In genomic region chr13:91381371-91381770, GRCh38 we compare ENCODE assay signal across 11 cellular contexts. TPM values are rescaled to one million over a fixed set of nuclear protein-coding genes. Genes with fewer than 3 reads are reported as not detected.
DNase-seq lines count a peak whose midpoint lies in the region; ATAC-seq, FAIRE-seq and TF ChIP-seq lines count a peak whose summit lies in the region.
"Had no signal": no experiment of that assay in that cellular context is flagged by ENCODE, and none has a peak within 500 bp of the region (broad histone marks: within the 10 kb centered on the region; RNA-seq: fewer than 3 reads in every experiment).

No MANE protein-coding gene starts in this region.

- H3K9ac ChIP-seq in KMS-11, result no peak overlapping the region
- H3K9ac ChIP-seq in neural cell (ENCODE audit: low read length), result no peak overlapping the region

- H2AFZ ChIP-seq in KMS-11 (ENCODE audit: low read depth), result no peak overlapping the region
- H2AFZ ChIP-seq in neural cell (ENCODE audit: low read depth, low read length), result no peak overlapping the region

- DNase-seq in GM13976 (ENCODE audit: low spot score) (no peak), brain microvascular endothelial cell (peak; percentile 11), UCSD-AML1 (lab: John Stamatoyannopoulos, UW; ENCODE audit: unreplicated experiment) (no peak), H54 (ENCODE audit: insufficient read length, low spot score) (no peak)
- no peak for DNase-seq in activated T-cell treated with anti-CD3 and anti-CD28 coated beads, Interleukin-2, amount 50 U/mL, for 72 hours

- H3K79me2 ChIP-seq in KMS-11 (ENCODE audit: insufficient read depth, low read depth) (no peaks in the 10 kb centered on the region), neural cell (replicated peaks; ENCODE audit: insufficient read depth, low read length) (no peaks in the 10 kb centered on the region)

- no peak overlapping the region for H3K27ac ChIP-seq in KMS-11
- no peak overlapping the region for H3K27ac ChIP-seq in brain microvascular endothelial cell
- no peak overlapping the region for H3K27ac ChIP-seq in neural cell (ENCODE audit: low read length)

- peaks cover 0 to 1% of the 10 kb centered on the region in 2 donors for H3K9me3 Mint-ChIP-seq in activated T-cell treated with anti-CD3 and anti-CD28 coated beads, Interleukin-2, amount 50 U/mL, for 72 hours

- no peak for TF ChIP-seq EP300 in neural cell (conservative IDR thresholded peaks at IDR 0.05; ENCODE audit: poor library complexity, severe bottlenecking)

- no peak for TF ChIP-seq POLR2A in H54 (IDR thresholded peaks at IDR 0.05; ENCODE audit: low read depth, low read length)

- peaks cover 21% of the 10 kb centered on the region for H3K27me3 Mint-ChIP-seq in activated T-cell treated with anti-CD3 and anti-CD28 coated beads, Interleukin-2, amount 50 U/mL, for 72 hours (ENCODE audit: low read depth)

- FAIRE-seq in H54 (lab: Jason Lieb, UNC), result no peak
- FAIRE-seq: RCC 7860, urothelium cell line had no signal

- TF ChIP-seq CTCF in GM13976 (IDR thresholded peaks at IDR 0.05; ENCODE audit: borderline replicate concordance, control extremely low read depth, extremely low read depth, insufficient read depth, missing control alignments) (peak; percentile 18), KMS-11 (conservative IDR thresholded peaks at IDR 0.05; ENCODE audit: low read depth, low read length) (0 out of 2 replicates have a peak, but pooled peaks have one; percentile 18), brain microvascular endothelial cell (IDR thresholded peaks at IDR 0.05; ENCODE audit: low read depth, low read length, missing control alignments) (peak; percentile 61), neural cell (IDR thresholded peaks at IDR 0.05; ENCODE audit: poor library complexity, severe bottlenecking) (peak; percentile 80)

- H3K36me3 Mint-ChIP-seq in activated T-cell treated with anti-CD3 and anti-CD28 coated beads, Interleukin-2, amount 50 U/mL, for 72 hours (ENCODE audit: insufficient read depth in 2 of 2), result no peaks in the 10 kb centered on the region

- H3K4me3 Mint-ChIP-seq in activated T-cell treated with anti-CD3 and anti-CD28 coated beads, Interleukin-2, amount 50 U/mL, for 72 hours, result no peak overlapping the region

- H3K9me3 ChIP-seq in neural cell (ENCODE audit: low read length), result no peaks in the 10 kb centered on the region

- H3K4me1 Mint-ChIP-seq in activated T-cell treated with anti-CD3 and anti-CD28 coated beads, Interleukin-2, amount 50 U/mL, for 72 hours (ENCODE audit: low read depth), result no peaks in the 10 kb centered on the region

- H4K20me1 ChIP-seq in KMS-11 (ENCODE audit: insufficient read depth) (no peaks in the 10 kb centered on the region), neural cell (ENCODE audit: insufficient read depth) (no peaks in the 10 kb centered on the region)

- no peaks in the 10 kb centered on the region for H3K27me3 ChIP-seq in KMS-11 (ENCODE audit: insufficient read depth, low read depth)
- H3K27me3 ChIP-seq in brain microvascular endothelial cell (replicated peaks), result peaks cover 3% of the 10 kb centered on the region
- no peaks in the 10 kb centered on the region for H3K27me3 ChIP-seq in neural cell (ENCODE audit: insufficient read depth, low read depth, low read length)

- ATAC-seq in GM21423 (IDR thresholded peaks at IDR 0.05; ENCODE audit: unreplicated experiment), result no peak
- no peak for ATAC-seq in activated T-cell treated with anti-CD3 and anti-CD28 coated beads, Interleukin-2, amount 50 U/mL, for 72 hours (replicated peaks in 1 of 2)

- in situ Hi-C loops in GM13976 (cut with MboI; ENCODE audit: low sequenced_read_pairs, unreplicated experiment) (loop anchor here (10.0 kb wide), 1 partner anchor 343 kb away; no protein-coding TSS in a partner anchor), brain microvascular endothelial cell (cut with HindIII; ENCODE audit: low pct_ligation_motif_present, low sequenced_read_pairs) (no loop called here)

- peak; percentile 88 for TF ChIP-seq RAD21 in neural cell (conservative IDR thresholded peaks at IDR 0.05)

- H3K4me1 ChIP-seq in KMS-11 (ENCODE audit: low read depth, poor library complexity, severe bottlenecking), result no peaks in the 10 kb centered on the region

- H3K36me3 ChIP-seq in KMS-11 (ENCODE audit: insufficient read depth), result no peaks in the 10 kb centered on the region
- H3K36me3 ChIP-seq in brain microvascular endothelial cell (replicated peaks), result no peaks in the 10 kb centered on the region
- no peaks in the 10 kb centered on the region for H3K36me3 ChIP-seq in neural cell (ENCODE audit: insufficient read depth, low read length)

- no peaks in the 10 kb centered on the region for H3F3A ChIP-seq in neural cell (ENCODE audit: insufficient read depth, low read length, poor library complexity, severe bottlenecking)

- H3K27ac Mint-ChIP-seq in activated T-cell treated with anti-CD3 and anti-CD28 coated beads, Interleukin-2, amount 50 U/mL, for 72 hours, result no peak overlapping the region

- H3K9me2 ChIP-seq in neural cell (ENCODE audit: insufficient read depth, low read length), result no peaks in the 10 kb centered on the region

- H3K4me3 ChIP-seq in KMS-11 (IDR thresholded peaks at IDR 0.05; ENCODE audit: insufficient read depth, low read depth, low read length) (no peak overlapping the region), brain microvascular endothelial cell (ENCODE audit: low read depth, low read length) (no peak overlapping the region), neural cell (ENCODE audit: low read length) (no peak overlapping the region)

- H3K4me2 ChIP-seq in KMS-11 (no peak overlapping the region), neural cell (ENCODE audit: low read length) (no peak overlapping the region)

TF ChIP-seq in neural cell, 6 proteins besides CTCF, POLR2A, EP300 and RAD21:
- no peak for TF ChIP-seq POLR2AphosphoS5 (IDR thresholded peaks at IDR 0.05)
- TF ChIP-seq SMC3 (conservative IDR thresholded peaks at IDR 0.05; ENCODE audit: poor library complexity), result peak; percentile 89
TF ChIP-seq in neural cell: peak in this region for 1.

RNA-seq across cellular contexts. Expression of gene GPC5, which starts 17.1 kb away (rescaled TPM):
- 4.6 and 5.0 TPM in 2 replicates for polyA plus RNA-seq in neural cell
- polyA minus RNA-seq in neural cell, result 42.0 and 42.6 TPM in 2 replicates
- under 1 TPM in 1 of 2 donors, not detected in 1; 0.14 TPM for total RNA-seq in activated T-cell treated with anti-CD3 and anti-CD28 coated beads, Interleukin-2, amount 50 U/mL, for 72 hours
- total RNA-seq: pulmonary artery endothelial cell had no signal

RNA-seq across cellular contexts. Expression of gene MIR17HG, which starts 33.9 kb away (rescaled TPM):
- polyA plus RNA-seq in neural cell, result 0.79 and 1.3 TPM in 2 replicates
- polyA minus RNA-seq in neural cell, result 10.2 and 11.1 TPM in 2 replicates
- total RNA-seq in activated T-cell treated with anti-CD3 and anti-CD28 coated beads, Interleukin-2, amount 50 U/mL, for 72 hours, result 10 to 100 TPM; 15.7 to 17.9 TPM

Comparison
In these comparisons a context has a peak if more than half of its experiments do, and no peak if none do; other contexts are left out.
1. CTCF ChIP-seq: peak in every context shown above with its lines; median percentile 80 in neural cell; 61 in brain microvascular endothelial cell; 18 in GM13976; 18 in KMS-11.